15 cellular contexts compared by ENCODE assay signal in genomic region chr4:53346920-53347852, GRCh38. TPM values are rescaled to one million over a fixed set of nuclear protein-coding genes. Genes with fewer than 3 reads are reported as not detected.
A peak's percentile ranks its signal among the peaks of the same experiment; 100 is the strongest.
DNase-seq lines count a peak whose midpoint lies in the region; ATAC-seq and TF ChIP-seq lines count a peak whose summit lies in the region.
"Had no signal": no experiment of that assay in that cellular context is flagged by ENCODE, and none has a peak within 500 bp of the region (broad histone marks: within the 10 kb centered on the region; RNA-seq: fewer than 3 reads in every experiment).

No MANE protein-coding gene starts in this region.

- TF ChIP-seq CTCF in left ventricle myocardium inferior (IDR thresholded peaks at IDR 0.05; ENCODE audit: borderline replicate concordance) (no peak), fibroblast of the aortic adventitia (IDR thresholded peaks at IDR 0.05; ENCODE audit: insufficient read depth, low read length) (peak; percentile 16)

- no peak overlapping the region for H3K9ac ChIP-seq in adipocyte (ENCODE audit: low read length)
- H3K9ac ChIP-seq: KMS-11 had no signal

- H3K9me3 ChIP-seq in left ventricle myocardium inferior (replicated peaks): peaks cover 4% of the 10 kb centered on the region
- H3K9me3 ChIP-seq in adipocyte (ENCODE audit: control insufficient read depth, low read length): no peaks in the 10 kb centered on the region
- H3K9me3 ChIP-seq: testis had no signal

- H3K4me1 ChIP-seq in left ventricle myocardium inferior (peaks cover 13% of the 10 kb centered on the region), adipocyte (ENCODE audit: control insufficient read depth, insufficient read depth, low read length) (peaks cover 17% of the 10 kb centered on the region)
- H3K4me1 ChIP-seq: testis had no signal

- ATAC-seq in Right ventricle myocardium inferior (peak; percentile 72), HG03439 (IDR thresholded peaks at IDR 0.05; ENCODE audit: unreplicated experiment) (no peak), HG03280 (IDR thresholded peaks at IDR 0.05; ENCODE audit: unreplicated experiment) (no peak)

- intact Hi-C loops in Right ventricle myocardium inferior (cut with DNase I) (no loop called here), left ventricle myocardium inferior (cut with micrococcal nuclease) (no loop called here)

- H3K27me3 ChIP-seq in left ventricle myocardium inferior (ENCODE audit: low read depth) (no peaks in the 10 kb centered on the region), adipocyte (replicated peaks; ENCODE audit: control insufficient read depth, insufficient read depth, low read length) (no peaks in the 10 kb centered on the region)
- H3K27me3 ChIP-seq: testis had no signal

- DNase-seq in Right ventricle myocardium inferior (ENCODE audit: missing footprints) (no peak), left ventricle myocardium inferior (no peak), adipocyte (ENCODE audit: low read depth) (peak; percentile 65), fibroblast of the aortic adventitia (ENCODE audit: low read depth) (peak; percentile 65), stromal cell of bone marrow (ENCODE audit: low read depth) (peak; percentile 18), T-helper 1 cell (no peak)
- DNase-seq: AML-193, cerebellar nuclear complex, NCI-H2171 treated with DMSO at 0.1 percent for 48 hours, retina, testis, WERI-Rb-1 had no signal

- H3K4me3 ChIP-seq in left ventricle myocardium inferior: no peak overlapping the region
- H3K4me3 ChIP-seq in adipocyte (ENCODE audit: low read length): peak overlapping the region; percentile 30
- no peak overlapping the region for H3K4me3 ChIP-seq in fibroblast of the aortic adventitia (ENCODE audit: low read depth, low read length)
- H3K4me3 ChIP-seq: testis had no signal

- no peak overlapping the region for H3K27ac ChIP-seq in left ventricle myocardium inferior (replicated peaks)
- H3K27ac ChIP-seq: KMS-11, testis, WERI-Rb-1 had no signal

- H3K36me3 ChIP-seq in left ventricle myocardium inferior (peaks cover 8% of the 10 kb centered on the region), adipocyte (ENCODE audit: control insufficient read depth, insufficient read depth, low read length, severe bottlenecking) (peaks cover 29% of the 10 kb centered on the region)
- H3K36me3 ChIP-seq: WERI-Rb-1 had no signal

RNA-seq across cellular contexts. Expression of gene SCFD2, which starts 18.7 kb away (rescaled TPM):
- total RNA-seq in Right ventricle myocardium inferior (10.0 TPM), left ventricle myocardium inferior (9.3 TPM), fibroblast of the aortic adventitia (ENCODE audit: low replicate concordance) (36.7 and 69.2 TPM in 2 replicates)

RNA-seq across cellular contexts. Expression of gene FIP1L1, which starts 30.3 kb away (rescaled TPM):
- total RNA-seq in Right ventricle myocardium inferior (26.0 TPM), left ventricle myocardium inferior (29.7 TPM), fibroblast of the aortic adventitia (ENCODE audit: low replicate concordance) (115 and 176 TPM in 2 replicates)

Comparison
In these comparisons a context has a peak if more than half of its experiments do, and no peak if none do; other contexts are left out.
1. DNase-seq: peak in adipocyte (single experiment), fibroblast of the aortic adventitia (single experiment) and stromal cell of bone marrow (single experiment); none in Right ventricle myocardium inferior (single experiment), left ventricle myocardium inferior (single experiment) and T-helper 1 cell (0 of 5).